ENCODE assay signal across 21 cellular contexts in the genomic region with DNA sequence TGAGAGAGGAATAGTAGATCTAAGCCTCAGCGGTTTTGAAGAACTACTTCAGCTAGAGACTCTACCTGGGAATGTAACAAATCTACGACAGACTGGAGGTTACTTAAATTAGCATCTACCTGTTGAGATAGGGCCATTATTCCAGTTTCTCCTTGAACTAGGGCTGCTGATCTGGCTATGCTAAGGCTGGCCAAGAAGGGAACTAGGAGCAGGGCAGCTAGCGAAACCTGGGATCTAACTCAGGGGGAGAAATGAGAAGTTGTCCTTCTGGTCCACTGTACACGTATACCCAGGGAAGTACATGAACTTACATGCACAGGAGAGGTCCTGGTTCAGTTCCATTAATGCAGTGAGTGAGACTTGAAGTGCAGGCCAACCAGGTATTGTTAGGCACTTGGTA.
"Had no signal": no experiment of that assay in that cellular context is flagged by ENCODE, and none has a peak within 500 bp of the region (broad histone marks: within the 10 kb centered on the region; RNA-seq: fewer than 3 reads in every experiment).

No MANE protein-coding gene starts in this region.

- DNase-seq: Karpas-422, KG1, MM.1S, NCI-H1092 treated with DMSO at 0.1 percent for 48 hours, NCI-H1436, NCI-H187, NCI-H2029, NCI-H2081 treated with DMSO at 0.1 percent for 48 hours, NCI-H2171, NCI-H226, NCI-H446, NCI-H510A, NCI-H524 treated with DMSO at 0.1 percent for 48 hours, NCI-H69, NCI-H774, SHP77 treated with DMSO at 0.1 percent for 48 hours, SJCRH30 had no signal

- H3K27me3 ChIP-seq: SJCRH30 had no signal

- H3K4me1 ChIP-seq: SJCRH30 had no signal

- ATAC-seq: SK-N-SH treated with all-trans-retinoic acid at 6 μM for 48 hours had no signal

- H3K36me3 ChIP-seq: SJCRH30 had no signal

- H3K9me3 ChIP-seq: SJCRH30 had no signal

- H3K4me3 ChIP-seq: SJCRH30 had no signal

- FAIRE-seq: HTR-8/SVneo had no signal

- H3K27ac ChIP-seq: HL-60, RWPE1, SJCRH30 had no signal
